Comparison of ENCODE assay signal across 20 cellular contexts in genomic region chr10:26650406-26650805, GRCh38.
"Had no signal": no experiment of that assay in that cellular context is flagged by ENCODE, and none has a peak within 500 bp of the region (broad histone marks: within the 10 kb centered on the region; RNA-seq: fewer than 3 reads in every experiment).

No MANE protein-coding gene starts in this region.

- H3K9ac ChIP-seq: neural progenitor cell, parathyroid adenoma had no signal

- H3K4me2 ChIP-seq: neural progenitor cell had no signal

- H3K4me3 ChIP-seq: dorsolateral prefrontal cortex, lower lobe of right lung, neural progenitor cell, right atrium auricular region, testis, tibial artery, upper lobe of left lung, uterus had no signal

- H3K27ac ChIP-seq: lower lobe of right lung, neural progenitor cell, parathyroid adenoma, right atrium auricular region, testis, tibial artery, upper lobe of left lung, uterus had no signal

- H3K79me2 ChIP-seq: parathyroid adenoma had no signal

- H2AFZ ChIP-seq: neural progenitor cell, parathyroid adenoma had no signal

- H3K27me3 ChIP-seq: dorsolateral prefrontal cortex, neural progenitor cell, right atrium auricular region, testis, tibial artery, upper lobe of left lung, uterus had no signal

- DNase-seq: effector CD4-positive, alpha-beta T cell; head of caudate nucleus; left ventricle myocardium superior; lower lobe of right lung; naive B cell; stimulated activated CD4-positive, alpha-beta T cell treated with anti-CD3 and anti-CD28 coated beads, Interleukin-4, amount 100 ng/mL, for 4 hours; stimulated activated naive CD8-positive, alpha-beta T cell treated with anti-CD3 and anti-CD28 coated beads, Interleukin-15, Interleukin-2, amounts not matched to agents 100 U/mL and 50 U/mL, for 24 hours; substantia nigra; testis; tibial artery; upper lobe of left lung; uterus had no signal

- H3K9me3 ChIP-seq: lower lobe of right lung, right atrium auricular region, testis, tibial artery, upper lobe of left lung, uterus had no signal

- ATAC-seq: left ventricle myocardium superior; lower lobe of right lung; natural killer cell treated with Interleukin-12 subunit alpha and Interleukin-12 subunit beta and Interleukin-15 and Interleukin-18, amount 100 ng/mL, for 72 hours; sciatic nerve; stimulated activated memory B cell treated with anti-CD40 and anti-IgM and Interleukin-4, amounts not matched to agents 10 μg/mL and 1 μg/mL and 100 μg/mL, for 72 hours; stimulated activated naive CD8-positive, alpha-beta T cell treated with anti-CD3 and anti-CD28 coated beads, Interleukin-15, Interleukin-2, amounts not matched to agents 100 U/mL and 50 U/mL, for 24 hours had no signal

- FAIRE-seq: keratinocyte had no signal

- H3K4me1 ChIP-seq: lower lobe of right lung, neural progenitor cell, parathyroid adenoma, right atrium auricular region, testis, tibial artery, upper lobe of left lung, uterus had no signal

- H3K36me3 ChIP-seq: lower lobe of right lung, neural progenitor cell, right atrium auricular region, tibial artery, upper lobe of left lung, uterus had no signal
